2 cellular contexts compared by ENCODE assay signal in the genomic region with DNA sequence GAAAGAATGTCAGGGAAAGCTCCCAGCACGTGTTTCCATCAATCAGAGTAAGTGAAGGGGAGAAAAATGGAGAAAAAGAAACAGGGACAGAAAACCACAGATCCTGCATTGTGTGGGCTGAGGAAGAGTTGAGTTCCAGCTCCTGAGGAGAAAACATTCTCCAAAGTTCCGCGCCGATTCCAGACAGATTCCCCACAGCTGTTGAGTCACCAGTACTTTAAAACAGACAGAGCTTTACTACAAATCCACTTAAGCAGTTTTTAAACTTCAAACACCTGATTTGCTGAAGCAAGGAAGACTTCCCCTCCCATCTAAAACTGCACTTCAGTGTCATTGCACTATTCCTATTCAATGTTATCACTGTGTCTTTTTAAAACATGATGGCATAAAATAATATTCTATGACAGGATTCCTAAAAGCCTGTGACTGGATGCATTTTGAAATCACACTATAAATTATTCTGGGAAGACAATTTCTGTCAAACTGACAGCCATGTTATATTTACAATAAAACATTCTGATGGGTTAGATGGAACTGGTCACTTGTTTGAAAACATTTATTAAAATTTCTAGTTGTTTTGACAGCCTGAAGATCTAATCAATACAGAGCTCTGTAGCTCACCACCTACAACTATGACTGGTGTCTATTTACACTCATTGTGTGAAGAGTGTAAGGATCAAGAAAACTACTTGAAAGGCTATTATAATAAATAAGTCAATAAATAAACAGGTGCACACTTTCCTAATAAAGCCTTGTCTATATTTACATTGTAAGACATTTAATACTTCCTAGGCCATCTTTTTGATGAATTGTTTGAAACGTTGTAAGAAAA.
TF ChIP-seq lines count a peak whose summit lies in the region.

No MANE protein-coding gene starts in this region.

TF ChIP-seq in IMR-90, 13 proteins besides CTCF, POLR2A, EP300 and RAD21:
- TF ChIP-seq MXI1 (IDR thresholded peaks at IDR 0.05; ENCODE audit: borderline replicate concordance, low read depth, low read length) (0 out of 2 replicates have a peak, but pooled peaks have one; percentile 8), BHLHE40 (IDR thresholded peaks at IDR 0.05; ENCODE audit: low read depth, low read length) (peak; percentile 79), FOS (IDR thresholded peaks at IDR 0.05; ENCODE audit: low read depth, low read length) (no peak)

TF ChIP-seq in K562, 482 proteins besides CTCF, POLR2A, EP300 and RAD21:
- TF ChIP-seq ZNF668 (CRISPR knock-in tag; IDR thresholded peaks at IDR 0.05) (no peak), BHLHE40 (IDR thresholded peaks at IDR 0.05; ENCODE audit: low read length) (no peak), MXI1 (IDR thresholded peaks at IDR 0.05; ENCODE audit: low read depth, low read length) (no peak), PBX2 (CRISPR knock-in tag; IDR thresholded peaks at IDR 0.05; ENCODE audit: low read depth) (no peak), PBX2 (tag; conservative IDR thresholded peaks at IDR 0.05; ENCODE audit: low read depth) (peak; percentile 80), ZNF639 (CRISPR knock-in tag; conservative IDR thresholded peaks at IDR 0.05 in 1 of 2, IDR thresholded peaks at IDR 0.05 in 1 of 2) (no peak), ZNF780A (CRISPR knock-in tag; IDR thresholded peaks at IDR 0.05) (no peak), FOSL1 (tag; conservative IDR thresholded peaks at IDR 0.05) (no peak), HCFC1 (IDR thresholded peaks at IDR 0.05; ENCODE audit: low read depth, low read length) (no peak), ZNF583 (CRISPR knock-in tag; IDR thresholded peaks at IDR 0.05) (no peak), E2F4 (CRISPR knock-in tag; IDR thresholded peaks at IDR 0.05; ENCODE audit: low read depth) (no peak), TRIM25 (IDR thresholded peaks at IDR 0.05; ENCODE audit: borderline replicate concordance) (no peak), DPF2 (IDR thresholded peaks at IDR 0.05) (0 out of 2 replicates have a peak, but pooled peaks have one; percentile 11), ILF3 (IDR thresholded peaks at IDR 0.05; ENCODE audit: borderline replicate concordance) (no peak), NR4A1 (CRISPR knock-in tag; IDR thresholded peaks at IDR 0.05) (no peak), NR4A1 (tag; IDR thresholded peaks at IDR 0.05) (no peak), NRF1 (conservative IDR thresholded peaks at IDR 0.05 in 1 of 2, IDR thresholded peaks at IDR 0.05 in 1 of 2) (no peak), POLR2AphosphoS5 (IDR thresholded peaks at IDR 0.05; ENCODE audit: control insufficient read depth, insufficient read depth, low read depth, low read length) (no peak), ZSCAN29 (IDR thresholded peaks at IDR 0.05) (no peak), NCOA4 (IDR thresholded peaks at IDR 0.05; ENCODE audit: partially characterized antibody) (no peak), NEUROD1 (IDR thresholded peaks at IDR 0.05; ENCODE audit: borderline replicate concordance, low read depth, low read length, partially characterized antibody) (no peak), STAG1 (CRISPR knock-in tag; IDR thresholded peaks at IDR 0.05; ENCODE audit: borderline replicate concordance) (no peak), RCOR1 (IDR thresholded peaks at IDR 0.05; ENCODE audit: borderline replicate concordance in 1 of 2, low read depth in 2 of 2, low read length in 2 of 2) (no peak), ZNF778 (CRISPR knock-in tag; IDR thresholded peaks at IDR 0.05) (no peak), PRDM10 (IDR thresholded peaks at IDR 0.05; ENCODE audit: partially characterized antibody) (no peak), HNRNPH1 (optimal IDR thresholded peaks at IDR 0.05; ENCODE audit: low read depth, low read length) (no peak), MEIS2 (IDR thresholded peaks at IDR 0.05; ENCODE audit: partially characterized antibody) (peak; percentile 74), HDAC6 (IDR thresholded peaks at IDR 0.05; ENCODE audit: low read depth, low read length) (no peak), KLF6 (CRISPR knock-in tag; IDR thresholded peaks at IDR 0.05; ENCODE audit: borderline replicate concordance) (no peak), ZNF584 (CRISPR knock-in tag; IDR thresholded peaks at IDR 0.05; ENCODE audit: low read depth) (no peak), ZNF707 (CRISPR knock-in tag; conservative IDR thresholded peaks at IDR 0.05) (no peak), CREM (IDR thresholded peaks at IDR 0.05; ENCODE audit: low read depth) (no peak)
- TF ChIP-seq, protein P1, sequence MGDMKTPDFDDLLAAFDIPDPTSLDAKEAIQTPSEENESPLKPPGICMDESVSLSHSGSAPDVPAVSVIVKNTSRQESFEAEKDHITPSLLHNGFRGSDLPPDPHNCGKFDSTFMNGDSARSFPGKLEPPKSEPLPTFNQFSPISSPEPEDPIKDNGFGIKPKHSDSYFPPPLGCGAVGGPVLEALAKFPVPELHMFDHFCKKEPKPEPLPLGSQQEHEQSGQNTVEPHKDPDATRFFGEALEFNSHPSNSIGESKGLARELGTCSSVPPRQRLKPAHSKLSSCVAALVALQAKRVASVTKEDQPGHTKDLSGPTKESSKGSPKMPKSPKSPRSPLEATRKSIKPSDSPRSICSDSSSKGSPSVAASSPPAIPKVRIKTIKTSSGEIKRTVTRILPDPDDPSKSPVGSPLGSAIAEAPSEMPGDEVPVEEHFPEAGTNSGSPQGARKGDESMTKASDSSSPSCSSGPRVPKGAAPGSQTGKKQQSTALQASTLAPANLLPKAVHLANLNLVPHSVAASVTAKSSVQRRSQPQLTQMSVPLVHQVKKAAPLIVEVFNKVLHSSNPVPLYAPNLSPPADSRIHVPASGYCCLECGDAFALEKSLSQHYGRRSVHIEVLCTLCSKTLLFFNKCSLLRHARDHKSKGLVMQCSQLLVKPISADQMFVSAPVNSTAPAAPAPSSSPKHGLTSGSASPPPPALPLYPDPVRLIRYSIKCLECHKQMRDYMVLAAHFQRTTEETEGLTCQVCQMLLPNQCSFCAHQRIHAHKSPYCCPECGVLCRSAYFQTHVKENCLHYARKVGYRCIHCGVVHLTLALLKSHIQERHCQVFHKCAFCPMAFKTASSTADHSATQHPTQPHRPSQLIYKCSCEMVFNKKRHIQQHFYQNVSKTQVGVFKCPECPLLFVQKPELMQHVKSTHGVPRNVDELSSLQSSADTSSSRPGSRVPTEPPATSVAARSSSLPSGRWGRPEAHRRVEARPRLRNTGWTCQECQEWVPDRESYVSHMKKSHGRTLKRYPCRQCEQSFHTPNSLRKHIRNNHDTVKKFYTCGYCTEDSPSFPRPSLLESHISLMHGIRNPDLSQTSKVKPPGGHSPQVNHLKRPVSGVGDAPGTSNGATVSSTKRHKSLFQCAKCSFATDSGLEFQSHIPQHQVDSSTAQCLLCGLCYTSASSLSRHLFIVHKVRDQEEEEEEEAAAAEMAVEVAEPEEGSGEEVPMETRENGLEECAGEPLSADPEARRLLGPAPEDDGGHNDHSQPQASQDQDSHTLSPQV (IDR thresholded peaks at IDR 0.05), result no peak
- TF ChIP-seq, protein P2, sequence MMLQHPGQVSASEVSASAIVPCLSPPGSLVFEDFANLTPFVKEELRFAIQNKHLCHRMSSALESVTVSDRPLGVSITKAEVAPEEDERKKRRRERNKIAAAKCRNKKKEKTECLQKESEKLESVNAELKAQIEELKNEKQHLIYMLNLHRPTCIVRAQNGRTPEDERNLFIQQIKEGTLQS (IDR thresholded peaks at IDR 0.05), result 0 out of 2 replicates have a peak, but pooled peaks have one; percentile 7
- TF ChIP-seq, protein P2 (CRISPR knock-in tag; conservative IDR thresholded peaks at IDR 0.05), result no peak
- TF ChIP-seq, protein P3, sequence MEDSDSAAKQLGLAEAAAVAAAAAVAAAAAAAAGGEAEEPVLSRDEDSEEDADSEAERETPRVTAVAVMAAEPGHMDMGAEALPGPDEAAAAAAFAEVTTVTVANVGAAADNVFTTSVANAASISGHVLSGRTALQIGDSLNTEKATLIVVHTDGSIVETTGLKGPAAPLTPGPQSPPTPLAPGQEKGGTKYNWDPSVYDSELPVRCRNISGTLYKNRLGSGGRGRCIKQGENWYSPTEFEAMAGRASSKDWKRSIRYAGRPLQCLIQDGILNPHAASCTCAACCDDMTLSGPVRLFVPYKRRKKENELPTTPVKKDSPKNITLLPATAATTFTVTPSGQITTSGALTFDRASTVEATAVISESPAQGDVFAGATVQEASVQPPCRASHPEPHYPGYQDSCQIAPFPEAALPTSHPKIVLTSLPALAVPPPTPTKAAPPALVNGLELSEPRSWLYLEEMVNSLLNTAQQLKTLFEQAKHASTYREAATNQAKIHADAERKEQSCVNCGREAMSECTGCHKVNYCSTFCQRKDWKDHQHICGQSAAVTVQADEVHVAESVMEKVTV (CRISPR knock-in tag; IDR thresholded peaks at IDR 0.05), result no peak
